Comparison of ENCODE assay signal across 10 cellular contexts in the genomic region with DNA sequence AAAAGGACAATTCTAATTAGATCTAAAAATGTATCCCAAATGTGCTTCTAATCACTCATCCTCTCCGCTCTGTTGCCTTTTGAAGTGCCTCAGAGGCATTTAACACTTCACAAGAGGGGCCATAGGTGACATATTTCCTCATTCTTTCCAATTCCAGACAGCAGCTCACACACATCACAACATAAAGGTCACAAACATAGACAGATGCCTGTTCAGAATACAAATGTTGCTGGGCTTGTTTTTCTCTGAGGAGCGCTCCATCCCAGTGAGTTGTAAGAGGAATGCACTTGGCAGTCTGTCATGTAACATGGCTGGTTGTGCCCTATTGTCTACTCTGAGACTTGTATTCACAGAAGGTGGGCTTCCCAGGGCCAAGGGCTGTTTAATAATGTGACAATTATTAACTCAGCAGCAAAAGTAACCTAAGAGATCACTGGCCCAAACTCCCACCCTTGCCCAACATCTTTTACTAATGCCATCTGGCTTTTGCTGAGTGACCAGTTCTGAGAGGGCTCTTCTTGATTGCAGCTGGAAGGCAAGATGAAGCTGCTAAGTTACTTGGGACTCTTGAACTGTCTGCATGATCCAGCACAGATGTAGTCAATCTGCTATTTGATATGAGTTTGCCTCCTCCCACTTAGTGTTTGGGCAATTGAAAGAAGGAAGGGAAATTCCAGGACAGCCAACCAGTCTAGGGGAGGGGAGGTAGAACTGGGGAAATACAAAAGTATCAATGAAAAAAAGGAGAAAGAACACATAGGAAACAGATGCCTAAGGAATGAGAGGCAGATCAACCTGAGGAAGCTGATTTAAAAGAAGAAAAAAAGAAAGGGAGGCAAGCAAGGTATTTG. TPM values are rescaled to one million over a fixed set of nuclear protein-coding genes. Genes with fewer than 3 reads are reported as not detected.
A peak's percentile ranks its signal among the peaks of the same experiment; 100 is the strongest.
DNase-seq lines count a peak whose midpoint lies in the region; ATAC-seq and TF ChIP-seq lines count a peak whose summit lies in the region.
"Had no signal": no experiment of that assay in that cellular context is flagged by ENCODE, and none has a peak within 500 bp of the region (broad histone marks: within the 10 kb centered on the region; RNA-seq: fewer than 3 reads in every experiment).

No MANE protein-coding gene starts in this region.

- H3K27ac ChIP-seq in upper lobe of right lung (peak overlapping the region; percentile 17), suprapubic skin (no peak overlapping the region), ascending aorta (no peak overlapping the region)

- peaks cover 7% of the 10 kb centered on the region for H3K4me1 Mint-ChIP-seq in stimulated activated naive CD8-positive, alpha-beta T cell treated with anti-CD3 and anti-CD28 coated beads, Interleukin-15, amount 100 ng/mL, for 72 hours

- TF ChIP-seq POLR2A in suprapubic skin (IDR thresholded peaks at IDR 0.05) = no peak

- H3K4me3 ChIP-seq in upper lobe of right lung = no peak overlapping the region
- no peak overlapping the region for H3K4me3 ChIP-seq in suprapubic skin
- no peak overlapping the region for H3K4me3 ChIP-seq in ascending aorta

- H3K9me3 ChIP-seq in upper lobe of right lung = no peaks in the 10 kb centered on the region
- H3K9me3 ChIP-seq in suprapubic skin = no peaks in the 10 kb centered on the region
- no peaks in the 10 kb centered on the region for H3K9me3 ChIP-seq in ascending aorta

- 75% methylated on average over 2 of the region's 2 CpGs for WGBS in suprapubic skin

- DNase-seq in stimulated activated naive CD8-positive, alpha-beta T cell treated with anti-CD3 and anti-CD28 coated beads, Interleukin-15, Interleukin-2, amounts not matched to agents 100 U/mL and 50 U/mL, for 24 hours = no peak
- no peak for DNase-seq in stimulated activated naive CD8-positive, alpha-beta T cell treated with anti-CD3 and anti-CD28 coated beads, Interleukin-15, amount 100 ng/mL, for 72 hours
- peak; percentile 48 for DNase-seq in RPMI7951 (ENCODE audit: low read depth)
- DNase-seq in iris pigment epithelial cell (ENCODE audit: low read depth) = peak; percentile 71
- no peak for DNase-seq in upper lobe of right lung
- DNase-seq in suprapubic skin (ENCODE audit: low spot score in 2 of 2) = no peak
- DNase-seq in NK-92 treated with Interleukin-12 subunit alpha and Interleukin-12 subunit beta, amount 100 ng/mL, for 24 hours (lab: John Stamatoyannopoulos, UW) = no peak
- DNase-seq in ascending aorta (ENCODE audit: low spot score in 2 of 2) = no peak
- DNase-seq: CD4-positive, CD25-positive, alpha-beta regulatory T cell; naive B cell had no signal

- H3K27ac Mint-ChIP-seq in stimulated activated naive CD8-positive, alpha-beta T cell treated with anti-CD3 and anti-CD28 coated beads, Interleukin-15, amount 100 ng/mL, for 72 hours = no peak overlapping the region
- H3K27ac Mint-ChIP-seq: naive B cell had no signal

- no peaks in the 10 kb centered on the region for H3K27me3 ChIP-seq in upper lobe of right lung
- no peaks in the 10 kb centered on the region for H3K27me3 ChIP-seq in suprapubic skin
- no peaks in the 10 kb centered on the region for H3K27me3 ChIP-seq in ascending aorta

- intact Hi-C loops in upper lobe of right lung (cut with DNase I) (no loop called here), ascending aorta (cut with DNase I) (no loop called here)

- peak; percentile 52 for ATAC-seq in stimulated activated naive CD8-positive, alpha-beta T cell treated with anti-CD3 and anti-CD28 coated beads, Interleukin-15, Interleukin-2, amounts not matched to agents 100 U/mL and 50 U/mL, for 24 hours
- ATAC-seq in stimulated activated naive CD8-positive, alpha-beta T cell treated with anti-CD3 and anti-CD28 coated beads, Interleukin-15, amount 100 ng/mL, for 72 hours = no peak
- peak; percentile 73 for ATAC-seq in upper lobe of right lung

- TF ChIP-seq CTCF in upper lobe of right lung (IDR thresholded peaks at IDR 0.05) = no peak
- TF ChIP-seq CTCF in suprapubic skin (IDR thresholded peaks at IDR 0.05) = no peak
- no peak for TF ChIP-seq CTCF in ascending aorta (IDR thresholded peaks at IDR 0.05)

- H3K9me3 Mint-ChIP-seq in stimulated activated naive CD8-positive, alpha-beta T cell treated with anti-CD3 and anti-CD28 coated beads, Interleukin-15, amount 100 ng/mL, for 72 hours = no peaks in the 10 kb centered on the region
- H3K9me3 Mint-ChIP-seq: CD4-positive, CD25-positive, alpha-beta regulatory T cell; naive B cell had no signal

- H3K4me3 Mint-ChIP-seq in stimulated activated naive CD8-positive, alpha-beta T cell treated with anti-CD3 and anti-CD28 coated beads, Interleukin-15, amount 100 ng/mL, for 72 hours = no peak overlapping the region
- H3K4me3 Mint-ChIP-seq: CD4-positive, CD25-positive, alpha-beta regulatory T cell; naive B cell had no signal

- H3K4me1 ChIP-seq in upper lobe of right lung (peaks cover 13% of the 10 kb centered on the region), suprapubic skin (peaks cover 6% of the 10 kb centered on the region), ascending aorta (no peaks in the 10 kb centered on the region)

- TF ChIP-seq EP300 in suprapubic skin (IDR thresholded peaks at IDR 0.05) = no peak

- peaks cover 3% of the 10 kb centered on the region for H3K36me3 ChIP-seq in upper lobe of right lung
- H3K36me3 ChIP-seq in suprapubic skin = peaks cover 7% of the 10 kb centered on the region
- H3K36me3 ChIP-seq in ascending aorta = peaks cover 3% of the 10 kb centered on the region in 2 donors

- H3K27me3 Mint-ChIP-seq in stimulated activated naive CD8-positive, alpha-beta T cell treated with anti-CD3 and anti-CD28 coated beads, Interleukin-15, amount 100 ng/mL, for 72 hours = no peaks in the 10 kb centered on the region
- H3K27me3 Mint-ChIP-seq: naive B cell had no signal

RNA-seq across cellular contexts. Expression of gene PON2, which starts 13.6 kb away (rescaled TPM):
- 164 and 183 TPM in 2 replicates for total RNA-seq in RPMI7951 (2014; rRNA removed; shearing (Covaris generic))
- total RNA-seq in upper lobe of right lung = 193 TPM
- total RNA-seq in suprapubic skin = 100 to 1,000 TPM in 2 of 4 donors, 10 to 100 TPM in 2; 90.2 to 187 (median 117) TPM
- total RNA-seq in ascending aorta = 59.8 TPM

RNA-seq across cellular contexts. Expression of gene PON3, which starts 25.0 kb away (rescaled TPM):
- not detected in 2 replicates for total RNA-seq in RPMI7951 (2014; rRNA removed; shearing (Covaris generic))
- 36.4 TPM for total RNA-seq in upper lobe of right lung
- 10 to 100 TPM in 3 of 4 donors, 1 to 10 TPM in 1; 2.9 to 14.5 (median 11.7) TPM for total RNA-seq in suprapubic skin
- not detected for total RNA-seq in ascending aorta
- total RNA-seq: CD4-positive, CD25-positive, alpha-beta regulatory T cell had no signal

Comparison
In these comparisons a context has a peak if more than half of its experiments do, and no peak if none do; other contexts are left out.
1. DNase-seq: peak in RPMI7951 (single experiment) and iris pigment epithelial cell (single experiment); none in stimulated activated naive CD8-positive, alpha-beta T cell treated with anti-CD3 and anti-CD28 coated beads, Interleukin-15, Interleukin-2, amounts not matched to agents 100 U/mL and 50 U/mL, for 24 hours (single experiment), stimulated activated naive CD8-positive, alpha-beta T cell treated with anti-CD3 and anti-CD28 coated beads, Interleukin-15, amount 100 ng/mL, for 72 hours (0 of 2), upper lobe of right lung (single experiment), suprapubic skin (0 of 2), NK-92 treated with Interleukin-12 subunit alpha and Interleukin-12 subunit beta, amount 100 ng/mL, for 24 hours (single experiment) and ascending aorta (0 of 2).